In the genomic region with DNA sequence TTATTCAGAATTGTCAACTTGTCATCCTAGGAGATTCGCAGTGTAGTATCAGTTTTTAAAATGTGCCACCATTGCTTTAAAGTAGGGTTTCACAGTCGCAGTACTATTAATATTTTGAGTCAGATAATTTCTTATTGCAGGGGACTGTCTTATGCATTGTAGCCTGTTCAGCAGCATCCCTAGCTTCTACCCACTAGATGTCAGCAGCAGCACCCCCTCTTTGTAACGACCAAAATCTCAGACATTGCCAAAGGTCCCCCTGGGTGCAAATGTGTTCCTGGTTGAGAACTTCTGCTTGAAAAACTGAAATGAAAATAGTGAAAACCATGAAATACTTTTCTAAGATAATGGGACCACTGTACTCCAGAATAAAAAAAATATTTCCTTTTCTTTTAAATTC, we compare ENCODE assay signal across 17 cellular contexts.
DNase-seq lines count a peak whose midpoint lies in the region; ATAC-seq and TF ChIP-seq lines count a peak whose summit lies in the region.
"Had no signal": no experiment of that assay in that cellular context is flagged by ENCODE, and none has a peak within 500 bp of the region (broad histone marks: within the 10 kb centered on the region; RNA-seq: fewer than 3 reads in every experiment).

No MANE protein-coding gene starts in this region.

- no peak for ATAC-seq in HG03045 (IDR thresholded peaks at IDR 0.05; ENCODE audit: unreplicated experiment)
- ATAC-seq in activated CD4-positive, CD25-positive, alpha-beta regulatory T cell treated with anti-CD3 and anti-CD28 coated beads, Interleukin-2, amount 50 U/mL, for 24 hours: no peak
- ATAC-seq in activated T-cell treated with anti-CD3 and anti-CD28 coated beads, Interleukin-2, amount 50 U/mL, for 72 hours (replicated peaks in 1 of 2): no peak
- ATAC-seq: stimulated activated naive CD8-positive, alpha-beta T cell treated with anti-CD3 and anti-CD28 coated beads, Interleukin-15, amount 100 ng/mL, for 72 hours had no signal

- H3K9me3 Mint-ChIP-seq in nephron: no peaks in the 10 kb centered on the region
- H3K9me3 Mint-ChIP-seq in activated T-cell treated with anti-CD3 and anti-CD28 coated beads, Interleukin-2, amount 50 U/mL, for 72 hours: peaks cover 0 to 2% of the 10 kb centered on the region in 2 donors
- H3K9me3 Mint-ChIP-seq: activated T-helper 1 cell treated with anti-CD3 and anti-CD28 coated beads, Interleukin-12 subunit alpha, Interleukin-12 subunit beta, Interleukin-2, Interleukin-4 antibody, amounts not matched to agents 30 ng/mL and 10 ng/mL and 1 ng/mL, durations not matched to agents 14 hours and 24 hours and 36 hours; mesothelial cell of epicardium had no signal

- no peak overlapping the region for H3K4me3 Mint-ChIP-seq in nephron
- no peak overlapping the region for H3K4me3 Mint-ChIP-seq in activated T-cell treated with anti-CD3 and anti-CD28 coated beads, Interleukin-2, amount 50 U/mL, for 72 hours
- H3K4me3 Mint-ChIP-seq: activated T-helper 1 cell treated with anti-CD3 and anti-CD28 coated beads, Interleukin-12 subunit alpha, Interleukin-12 subunit beta, Interleukin-2, Interleukin-4 antibody, amounts not matched to agents 30 ng/mL and 10 ng/mL and 1 ng/mL, durations not matched to agents 14 hours and 24 hours and 36 hours; dendritic cell treated with granulocyte-macrophage colony-stimulating factor and Interleukin-4, amounts not matched to agents 40 ng/mL and 50 ng/mL, for 4 days; mesothelial cell of epicardium; stimulated activated naive CD8-positive, alpha-beta T cell treated with anti-CD3 and anti-CD28 coated beads, Interleukin-15, amount 100 ng/mL, for 72 hours had no signal

- no peaks in the 10 kb centered on the region for H3K36me3 Mint-ChIP-seq in nephron (ENCODE audit: low read depth)
- no peaks in the 10 kb centered on the region for H3K36me3 Mint-ChIP-seq in activated T-cell treated with anti-CD3 and anti-CD28 coated beads, Interleukin-2, amount 50 U/mL, for 72 hours (ENCODE audit: insufficient read depth in 2 of 2)
- H3K36me3 Mint-ChIP-seq: mesothelial cell of epicardium had no signal

- H3K27ac Mint-ChIP-seq in nephron: no peak overlapping the region
- no peak overlapping the region for H3K27ac Mint-ChIP-seq in activated T-cell treated with anti-CD3 and anti-CD28 coated beads, Interleukin-2, amount 50 U/mL, for 72 hours
- H3K27ac Mint-ChIP-seq: activated T-helper 1 cell treated with anti-CD3 and anti-CD28 coated beads, Interleukin-12 subunit alpha, Interleukin-12 subunit beta, Interleukin-2, Interleukin-4 antibody, amounts not matched to agents 30 ng/mL and 10 ng/mL and 1 ng/mL, durations not matched to agents 14 hours and 24 hours and 36 hours; dendritic cell treated with granulocyte-macrophage colony-stimulating factor and Interleukin-4, amounts not matched to agents 40 ng/mL and 50 ng/mL, for 4 days; mesothelial cell of epicardium; stimulated activated naive CD8-positive, alpha-beta T cell treated with anti-CD3 and anti-CD28 coated beads, Interleukin-15, amount 100 ng/mL, for 72 hours had no signal

- peak; percentile 5 for TF ChIP-seq CTCF in cardiac fibroblast (IDR thresholded peaks at IDR 0.05; ENCODE audit: low read depth, low read length)
- peak in 2 of 3 experiments; percentile 24 to 37 for TF ChIP-seq CTCF in nephron (IDR thresholded peaks at IDR 0.05; ENCODE audit: unreplicated experiment in 3 of 3)

- H3K4me3 ChIP-seq in cardiac fibroblast (replicated peaks in 1 of 2; ENCODE audit: low read depth in 2 of 2, low read length in 2 of 2): no peak overlapping the region
- H3K4me3 ChIP-seq: smooth muscle cell had no signal

- DNase-seq in DMS53 (lab: John Stamatoyannopoulos, UW): peak; percentile 2
- DNase-seq in DMS53 treated with DMSO at 0.1 percent for 48 hours (lab: John Stamatoyannopoulos, UW; ENCODE audit: unreplicated experiment): no peak
- DNase-seq in Kasumi-1 (lab: John Stamatoyannopoulos, UW): peak; percentile 11 to 19
- DNase-seq in cardiac fibroblast (ENCODE audit: low read depth in 2 of 2): no peak
- DNase-seq in activated T-cell treated with anti-CD3 and anti-CD28 coated beads, Interleukin-2, amount 50 U/mL, for 72 hours: no peak
- DNase-seq: 8988T; activated CD4-positive, alpha-beta T cell treated with anti-CD3 and anti-CD28 coated beads, Interleukin-2, amount 50 U/mL, for 1 hour; NCI-H2171 treated with DMSO at 0.1 percent for 48 hours; stimulated activated naive CD8-positive, alpha-beta T cell treated with anti-CD3 and anti-CD28 coated beads, Interleukin-15, amount 100 ng/mL, for 72 hours; T-helper 2 cell had no signal

- no peaks in the 10 kb centered on the region for H3K4me1 Mint-ChIP-seq in nephron
- no peaks in the 10 kb centered on the region for H3K4me1 Mint-ChIP-seq in activated T-cell treated with anti-CD3 and anti-CD28 coated beads, Interleukin-2, amount 50 U/mL, for 72 hours (ENCODE audit: low read depth)
- H3K4me1 Mint-ChIP-seq: mesothelial cell of epicardium; stimulated activated naive CD8-positive, alpha-beta T cell treated with anti-CD3 and anti-CD28 coated beads, Interleukin-15, amount 100 ng/mL, for 72 hours had no signal

- H3K27me3 Mint-ChIP-seq in nephron (ENCODE audit: low read depth): peaks cover 18% of the 10 kb centered on the region
- H3K27me3 Mint-ChIP-seq in activated T-cell treated with anti-CD3 and anti-CD28 coated beads, Interleukin-2, amount 50 U/mL, for 72 hours (ENCODE audit: low read depth): no peaks in the 10 kb centered on the region
- H3K27me3 Mint-ChIP-seq: dendritic cell treated with granulocyte-macrophage colony-stimulating factor and Interleukin-4, amounts not matched to agents 40 ng/mL and 50 ng/mL, for 4 days; stimulated activated naive CD8-positive, alpha-beta T cell treated with anti-CD3 and anti-CD28 coated beads, Interleukin-15, amount 100 ng/mL, for 72 hours had no signal

Comparison
In these comparisons a context has a peak if more than half of its experiments do, and no peak if none do; other contexts are left out.
1. DNase-seq: peak in DMS53 (single experiment) and Kasumi-1 (2 of 2); none in DMS53 treated with DMSO at 0.1 percent for 48 hours (single experiment), cardiac fibroblast (0 of 2) and activated T-cell treated with anti-CD3 and anti-CD28 coated beads, Interleukin-2, amount 50 U/mL, for 72 hours (0 of 2).